In the genomic region with DNA sequence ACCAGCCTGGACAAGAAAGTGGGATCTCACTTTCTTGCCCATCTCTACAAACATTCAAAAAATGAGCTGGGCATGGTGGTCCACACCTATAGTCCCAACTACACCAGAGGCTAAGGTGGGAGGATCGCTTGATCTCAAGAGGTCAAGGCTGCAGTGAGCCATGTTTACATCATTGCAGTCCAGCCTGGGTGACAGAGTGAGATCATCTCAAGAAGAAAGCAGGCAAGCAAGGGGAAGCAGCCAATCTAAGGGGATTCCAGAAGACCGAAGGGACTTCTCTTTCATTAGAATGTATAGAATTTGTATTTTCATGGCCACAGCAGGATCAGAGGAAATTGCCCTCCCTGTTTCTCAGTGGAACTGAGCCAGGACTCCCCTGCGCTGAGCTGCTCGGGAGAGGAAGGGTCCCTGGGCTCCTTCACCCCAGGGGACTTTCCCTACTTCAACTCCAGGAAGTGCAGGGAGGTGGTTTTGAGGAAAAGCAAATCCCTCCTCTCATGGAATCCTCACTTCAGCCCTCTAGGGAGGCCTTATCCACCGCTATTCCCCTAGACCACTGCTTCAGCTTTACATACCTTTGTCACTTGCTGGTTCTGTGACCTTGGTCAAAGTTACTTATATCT, we compare ENCODE assay signal across 18 cellular contexts. TPM values are rescaled to one million over a fixed set of nuclear protein-coding genes. Genes with fewer than 3 reads are reported as not detected.
A peak's percentile ranks its signal among the peaks of the same experiment; 100 is the strongest.
DNase-seq lines count a peak whose midpoint lies in the region; ATAC-seq, FAIRE-seq and TF ChIP-seq lines count a peak whose summit lies in the region.
"Had no signal": no experiment of that assay in that cellular context is flagged by ENCODE, and none has a peak within 500 bp of the region (broad histone marks: within the 10 kb centered on the region; RNA-seq: fewer than 3 reads in every experiment).

No MANE protein-coding gene starts in this region.

- no peaks in the 10 kb centered on the region for H3K9me3 Mint-ChIP-seq in Calu3 (ENCODE audit: low read depth, unreplicated experiment)
- H3K9me3 Mint-ChIP-seq: CD4-positive, alpha-beta memory T cell had no signal

- H3K9me3 ChIP-seq in PC-9 (ENCODE audit: insufficient read depth, low read depth) (no peaks in the 10 kb centered on the region), kidney (ENCODE audit: control insufficient read depth in 1 of 2, low read length in 2 of 2) (no peaks in the 10 kb centered on the region), spleen (no peaks in the 10 kb centered on the region), osteoblast (ENCODE audit: low read depth, low read length) (no peaks in the 10 kb centered on the region)
- H3K9me3 ChIP-seq: HAP-1 had no signal

- no peak for DNase-seq in Calu3
- DNase-seq in PC-9, result no peak
- DNase-seq in kidney, result no peak
- peak; percentile 27 for DNase-seq in spleen
- no peak for DNase-seq in left ventricle myocardium superior
- DNase-seq in left colon, result no peak
- DNase-seq in osteoblast (ENCODE audit: insufficient read length, low spot score, missing footprints), result no peak
- DNase-seq: ACHN; CD4-positive, alpha-beta memory T cell; Kasumi-1; MV-4-11; NCI-H1436; NCI-H2081; NCI-H526; OCI-M1 had no signal

- ATAC-seq in left ventricle myocardium superior (no peak), GM21529 (IDR thresholded peaks at IDR 0.05; ENCODE audit: unreplicated experiment) (no peak), left colon (no peak)

- FAIRE-seq in kidney (lab: Jason Lieb, UNC), result no peak

- POLR2A ChIA-PET in PC-9 (lab: Charles Lee; ENCODE audit: unreplicated experiment), result no interaction called here

- peak overlapping the region; percentile 71 for H3K4me3 Mint-ChIP-seq in Calu3 (ENCODE audit: low read depth, unreplicated experiment)
- H3K4me3 Mint-ChIP-seq: B cell; CD4-positive, alpha-beta memory T cell had no signal

- 64 to 78% (median 70%) methylated on average over 5 of the region's 5 CpGs for WGBS in spleen, 5 donors

- H3K9me2 ChIP-seq in PC-9 (ENCODE audit: insufficient read depth), result no peaks in the 10 kb centered on the region

- peaks cover 98% of the 10 kb centered on the region for H3K4me1 Mint-ChIP-seq in Calu3 (ENCODE audit: low read depth, unreplicated experiment)
- H3K4me1 Mint-ChIP-seq: B cell had no signal

- H3K4me2 ChIP-seq in PC-9, result peak overlapping the region; percentile 70; the same call in 1 of the 2 replicates
- no peak overlapping the region for H3K4me2 ChIP-seq in osteoblast (ENCODE audit: insufficient read depth, low read length)

- H2AFZ ChIP-seq in PC-9 (no peak overlapping the region), osteoblast (ENCODE audit: low read length) (no peak overlapping the region)

- H3K36me3 ChIP-seq in PC-9 (ENCODE audit: low read depth) (peaks cover 14% of the 10 kb centered on the region; the same call in 1 of the 2 replicates), kidney (ENCODE audit: control insufficient read depth in 1 of 2, insufficient read depth in 2 of 2, low read length in 2 of 2) (peaks cover 0 to 10% of the 10 kb centered on the region in 2 donors), spleen (no peaks in the 10 kb centered on the region), osteoblast (ENCODE audit: insufficient read depth, low read length) (no peaks in the 10 kb centered on the region)
- H3K36me3 ChIP-seq: HAP-1 had no signal

- peak overlapping the region; percentile 97 for H3K27ac Mint-ChIP-seq in Calu3 (ENCODE audit: unreplicated experiment)
- H3K27ac Mint-ChIP-seq: B cell; CD4-positive, alpha-beta memory T cell had no signal

- TF ChIP-seq POLR2A in spleen (IDR thresholded peaks at IDR 0.05), result no peak

- H3K27me3 ChIP-seq in PC-9 (ENCODE audit: insufficient read depth, low read depth), result no peaks in the 10 kb centered on the region
- no peaks in the 10 kb centered on the region for H3K27me3 ChIP-seq in spleen (replicated peaks in 1 of 7)
- no peaks in the 10 kb centered on the region for H3K27me3 ChIP-seq in osteoblast (ENCODE audit: insufficient read depth, low read length)

- BruUV-seq in Calu3 (replicated peaks; lab: Mats Ljungman, UMichigan) (no TSS peak), PC-9 (replicated peaks; lab: Mats Ljungman, UMichigan) (no TSS peak)

- peaks cover 75% of the 10 kb centered on the region for H3K36me3 Mint-ChIP-seq in Calu3 (ENCODE audit: insufficient read depth, unreplicated experiment)
- H3K36me3 Mint-ChIP-seq: CD4-positive, alpha-beta memory T cell had no signal

- TF ChIP-seq CTCF in Calu3 (IDR thresholded peaks at IDR 0.05; ENCODE audit: unreplicated experiment), result no peak
- no peak for TF ChIP-seq CTCF in PC-9 (conservative IDR thresholded peaks at IDR 0.05)
- TF ChIP-seq CTCF in kidney (IDR thresholded peaks at IDR 0.05; ENCODE audit: borderline replicate concordance, extremely low read depth, insufficient read depth), result no peak
- no peak for TF ChIP-seq CTCF in spleen (IDR thresholded peaks at IDR 0.05 in 8 of 11, conservative IDR thresholded peaks at IDR 0.05 in 3 of 11)
- TF ChIP-seq CTCF in osteoblast (IDR thresholded peaks at IDR 0.05; ENCODE audit: extremely low read depth, low read depth, low read length), result no peak

- H3F3A ChIP-seq in PC-9 (ENCODE audit: insufficient read depth, low read depth), result peaks cover 36% of the 10 kb centered on the region

- intact Hi-C loops in Calu3 (cut with micrococcal nuclease; ENCODE audit: unreplicated experiment), result no loop called here
- intact Hi-C loops in PC-9 (cut with micrococcal nuclease; ENCODE audit: unreplicated experiment), result no loop called here
- intact Hi-C loops in kidney (cut with DNase I), result no loop called here
- intact Hi-C loops in spleen (cut with DNase I; ENCODE audit: low total_unique reads), result no loop called here
- intact Hi-C loops in left ventricle myocardium superior (cut with micrococcal nuclease), result no loop called here
- intact Hi-C loops in left colon (cut with DNase I, micrococcal nuclease), result no loop called here

- CTCF ChIA-PET in Calu3 (lab: Charles Lee), result interaction anchor here (1.1 to 3.5 kb wide), 3 partner anchors 9 to 12 kb away, joined by 3 to 41 read pairs (median 3); no protein-coding TSS in a partner anchor
- CTCF ChIA-PET in PC-9 (lab: Charles Lee), result no interaction called here

- H3K79me2 ChIP-seq in PC-9 (ENCODE audit: low read depth) (peaks cover 94% of the 10 kb centered on the region), osteoblast (ENCODE audit: insufficient read depth, low read length) (no peaks in the 10 kb centered on the region)

- H3K27ac ChIP-seq in PC-9 (0 out of 2 replicates have a peak overlapping the region, but pooled peaks have one; percentile 8), kidney (ENCODE audit: low read depth in 2 of 2, low read length in 2 of 2) (peak overlapping the region; percentile 45 to 51), spleen (no peak overlapping the region), osteoblast (ENCODE audit: low read depth, low read length) (no peak overlapping the region)

- H3K4me1 ChIP-seq in PC-9 (replicated peaks; ENCODE audit: insufficient read depth) (peaks cover 52% of the 10 kb centered on the region), kidney (ENCODE audit: control insufficient read depth in 1 of 2, insufficient read depth in 1 of 2, low read depth in 1 of 2, low read length in 2 of 2) (peaks cover 33 to 72% of the 10 kb centered on the region in 2 donors), spleen (no peaks in the 10 kb centered on the region), osteoblast (ENCODE audit: insufficient read depth, low read length) (peaks cover 17% of the 10 kb centered on the region)
- H3K4me1 ChIP-seq: HAP-1 had no signal

- no peaks in the 10 kb centered on the region for H3K27me3 Mint-ChIP-seq in Calu3 (ENCODE audit: unreplicated experiment)
- H3K27me3 Mint-ChIP-seq: B cell had no signal

- no peaks in the 10 kb centered on the region; the same call in 1 of the 2 replicates for H4K20me1 ChIP-seq in PC-9 (ENCODE audit: insufficient read depth)
- no peaks in the 10 kb centered on the region for H4K20me1 ChIP-seq in osteoblast (ENCODE audit: insufficient read depth, low read length)

- no peak overlapping the region for H3K4me3 ChIP-seq in PC-9
- H3K4me3 ChIP-seq in kidney (ENCODE audit: low read length in 2 of 2), result no peak overlapping the region
- no peak overlapping the region for H3K4me3 ChIP-seq in spleen
- no peak overlapping the region for H3K4me3 ChIP-seq in osteoblast (ENCODE audit: insufficient read depth, low read length)
- H3K4me3 ChIP-seq: HAP-1 had no signal

- no peak overlapping the region for H3K9ac ChIP-seq in kidney (ENCODE audit: low read length in 2 of 2)

RNA-seq across cellular contexts. Expression of gene WWC1, which starts 12.1 kb away (rescaled TPM):
- total RNA-seq in Calu3 (2022) (190 TPM in 2 replicates), PC-9 (2021) (79.5 and 97.7 TPM in 2 replicates), kidney (174 TPM), spleen (1 to 10 TPM in 6 of 7 donors, under 1 TPM in 1; 0.60 to 5.4 (median 1.3) TPM), left ventricle myocardium superior (4.3 TPM), left colon (10 to 100 TPM; 18.7 to 38.3 TPM), osteoblast (0.88 and 1.4 TPM in 2 replicates)
- polyA plus RNA-seq in kidney (ENCODE audit: insufficient read depth, low read depth, low replicate concordance) (74.4 TPM), spleen (1 to 10 TPM; 1.1 to 1.5 (median 1.2) TPM)

Comparison
In these comparisons a context has a peak if more than half of its experiments do, and no peak if none do; other contexts are left out.
1. H3K27ac ChIP-seq: peak in PC-9 (single experiment) and kidney (2 of 2); none in spleen (0 of 8) and osteoblast (single experiment).